In genomic region chr6:54125493-54125892, GRCh38 we compare ENCODE assay signal across 39 cellular contexts. TPM values are rescaled to one million over a fixed set of nuclear protein-coding genes. Genes with fewer than 3 reads are reported as not detected.
"Had no signal": no experiment of that assay in that cellular context is flagged by ENCODE, and none has a peak within 500 bp of the region (broad histone marks: within the 10 kb centered on the region; RNA-seq: fewer than 3 reads in every experiment).

No MANE protein-coding gene starts in this region.

- H3K27ac ChIP-seq: ascending aorta, cardiac muscle cell, WERI-Rb-1 had no signal

- H3K36me3 ChIP-seq: ascending aorta, cardiac muscle cell, WERI-Rb-1 had no signal

- H3K36me3 Mint-ChIP-seq: activated CD8-positive, alpha-beta memory T cell treated with anti-CD3 and anti-CD28 coated beads, Interleukin-2, amount 10 ng/mL, durations not matched to agents 7 days and 5 days; activated naive CD4-positive, alpha-beta T cell treated with anti-CD3 and anti-CD28 coated beads, Interleukin-2, amount 10 ng/mL, durations not matched to agents 7 days and 5 days; activated naive CD4-positive, alpha-beta T cell treated with anti-CD3 and anti-CD28 coated beads, Interleukin-2, amount 50 U/mL, for 24 hours; activated naive CD8-positive, alpha-beta T cell; activated naive CD8-positive, alpha-beta T cell treated with anti-CD3 and anti-CD28 coated beads, Interleukin-2, amount 10 ng/mL, durations not matched to agents 7 days and 5 days; brain had no signal

- H3K27ac Mint-ChIP-seq: activated B cell treated with CpG ODN at 0.5 μM for 24 hours; activated CD4-positive, alpha-beta memory T cell treated with anti-CD3 and anti-CD28 coated beads, Interleukin-2, amount 10 ng/mL, durations not matched to agents 7 days and 5 days; activated CD4-positive, alpha-beta T cell treated with anti-CD3 and anti-CD28 coated beads for 36 hours; activated CD4-positive, alpha-beta T cell treated with anti-CD3 and anti-CD28 coated beads, Interleukin-2, amount 10 ng/mL, durations not matched to agents 7 days and 5 days; activated CD8-positive, alpha-beta memory T cell treated with anti-CD3 and anti-CD28 coated beads, Interleukin-2, amount 10 ng/mL, durations not matched to agents 7 days and 5 days; activated CD8-positive, alpha-beta T cell treated with anti-CD3 and anti-CD28 coated beads, Interleukin-2, amount 10 ng/mL, durations not matched to agents 7 days and 5 days; activated naive CD4-positive, alpha-beta T cell treated with anti-CD3 and anti-CD28 coated beads, Interleukin-2, amount 10 ng/mL, durations not matched to agents 7 days and 5 days; activated naive CD4-positive, alpha-beta T cell treated with anti-CD3 and anti-CD28 coated beads, Interleukin-2, amount 50 U/mL, for 24 hours; activated naive CD8-positive, alpha-beta T cell; activated naive CD8-positive, alpha-beta T cell treated with anti-CD3 and anti-CD28 coated beads, Interleukin-2, amount 10 ng/mL, durations not matched to agents 7 days and 5 days; activated naive CD8-positive, alpha-beta T cell treated with anti-CD3 and anti-CD28 coated beads, Interleukin-2, amount 50 U/mL, for 24 hours; activated T-cell treated with anti-CD3 and anti-CD28 coated beads, Interleukin-2, amount 50 U/mL, for 24 hours; activated T-helper 2 cell treated with anti-CD3 and anti-CD28 coated beads, Interferon-gamma antibody, Interleukin-2, Interleukin-4, amounts not matched to agents 10 μg/mL and 5 μg/mL and 100 μg/mL, durations not matched to agents 14 hours and 24 hours and 36 hours; brain; T-helper 1 cell treated with Interleukin-12 subunit alpha and Interleukin-12 subunit beta and Interleukin-4 antibody, amounts not matched to agents 30 μg/mL and 1 μg/mL, for 36 hours; T-helper 2 cell treated with Interferon-gamma antibody and Interleukin-4, amounts not matched to agents 5 μg/mL and 100 μg/mL, for 36 hours had no signal

- H3K9me3 Mint-ChIP-seq: activated B cell treated with CpG ODN at 0.5 μM for 24 hours; activated CD4-positive, alpha-beta memory T cell treated with anti-CD3 and anti-CD28 coated beads, Interleukin-2, amount 10 ng/mL, durations not matched to agents 7 days and 5 days; activated CD4-positive, alpha-beta T cell treated with anti-CD3 and anti-CD28 coated beads, Interleukin-2, amount 10 ng/mL, durations not matched to agents 7 days and 5 days; activated naive CD4-positive, alpha-beta T cell treated with anti-CD3 and anti-CD28 coated beads, Interleukin-2, amount 10 ng/mL, durations not matched to agents 7 days and 5 days; activated naive CD8-positive, alpha-beta T cell treated with anti-CD3 and anti-CD28 coated beads, Interleukin-2, amount 10 ng/mL, durations not matched to agents 7 days and 5 days; activated naive CD8-positive, alpha-beta T cell treated with anti-CD3 and anti-CD28 coated beads, Interleukin-2, amount 50 U/mL, for 24 hours; activated T-helper 2 cell treated with anti-CD3 and anti-CD28 coated beads, Interferon-gamma antibody, Interleukin-2, Interleukin-4, amounts not matched to agents 10 μg/mL and 5 μg/mL and 100 μg/mL, durations not matched to agents 14 hours and 24 hours and 36 hours; T-helper 1 cell treated with Interleukin-12 subunit alpha and Interleukin-12 subunit beta and Interleukin-4 antibody, amounts not matched to agents 30 μg/mL and 1 μg/mL, for 36 hours; T-helper 2 cell treated with Interferon-gamma antibody and Interleukin-4, amounts not matched to agents 5 μg/mL and 100 μg/mL, for 36 hours had no signal

- H3K4me3 ChIP-seq: ascending aorta, cardiac muscle cell had no signal

- DNase-seq: activated B cell treated with CpG ODN at 0.5 μM for 24 hours; activated CD4-positive, alpha-beta memory T cell treated with anti-CD3 and anti-CD28 coated beads, Interleukin-2, amount 10 ng/mL, durations not matched to agents 7 days and 5 days; activated CD4-positive, alpha-beta T cell treated with anti-CD3 and anti-CD28 coated beads for 1 hour; activated CD4-positive, alpha-beta T cell treated with anti-CD3 and anti-CD28 coated beads for 36 hours; activated CD4-positive, alpha-beta T cell treated with anti-CD3 and anti-CD28 coated beads for 48 hours; activated CD4-positive, alpha-beta T cell treated with anti-CD3 and anti-CD28 coated beads, Interleukin-2, amount 10 ng/mL, durations not matched to agents 7 days and 5 days; activated CD4-positive, alpha-beta T cell treated with anti-CD3 and anti-CD28 coated beads, Interleukin-2, amount 50 U/mL, for 48 hours; activated CD8-positive, alpha-beta memory T cell treated with anti-CD3 and anti-CD28 coated beads for 24 hours; activated CD8-positive, alpha-beta memory T cell treated with anti-CD3 and anti-CD28 coated beads, Interleukin-2, amount 10 ng/mL, durations not matched to agents 7 days and 5 days; activated CD8-positive, alpha-beta memory T cell treated with anti-CD3 and anti-CD28 coated beads, Interleukin-2, amount 50 U/mL, for 48 hours; activated CD8-positive, alpha-beta T cell treated with anti-CD3 and anti-CD28 coated beads, Interleukin-2, amount 10 ng/mL, durations not matched to agents 7 days and 5 days; activated effector memory CD4-positive, alpha-beta T cell treated with Interleukin-2 at 50 U/mL for 16 hours; activated gamma-delta T cell; activated naive CD4-positive, alpha-beta T cell treated with anti-CD3 and anti-CD28 coated beads, Interleukin-2, amount 10 ng/mL, durations not matched to agents 7 days and 5 days; activated naive CD4-positive, alpha-beta T cell treated with Interleukin-2 at 50 U/mL for 16 hours; activated naive CD8-positive, alpha-beta T cell treated with anti-CD3 and anti-CD28 coated beads, Interleukin-2, amount 10 ng/mL, durations not matched to agents 7 days and 5 days; activated naive CD8-positive, alpha-beta T cell treated with anti-CD3 and anti-CD28 coated beads, Interleukin-2, amount 50 U/mL, for 24 hours; activated T-cell treated with anti-CD3 and anti-CD28 coated beads, Interleukin-2, amount 50 U/mL, for 24 hours; activated T-cell treated with anti-CD3 and anti-CD28 coated beads, Interleukin-2, amount 50 U/mL, for 48 hours; amygdala; anterior cingulate cortex; caudate nucleus; cerebellar nuclear complex; T-helper 1 cell; T-helper 2 cell; T-helper 9 cell; WERI-Rb-1 had no signal

- H3K27me3 Mint-ChIP-seq: activated B cell treated with CpG ODN at 0.5 μM for 24 hours; activated CD4-positive, alpha-beta memory T cell treated with anti-CD3 and anti-CD28 coated beads, Interleukin-2, amount 10 ng/mL, durations not matched to agents 7 days and 5 days; activated CD4-positive, alpha-beta T cell treated with anti-CD3 and anti-CD28 coated beads for 36 hours; activated CD4-positive, alpha-beta T cell treated with anti-CD3 and anti-CD28 coated beads, Interleukin-2, amount 10 ng/mL, durations not matched to agents 7 days and 5 days; activated CD8-positive, alpha-beta memory T cell treated with anti-CD3 and anti-CD28 coated beads, Interleukin-2, amount 10 ng/mL, durations not matched to agents 7 days and 5 days; activated naive CD4-positive, alpha-beta T cell treated with anti-CD3 and anti-CD28 coated beads, Interleukin-2, amount 10 ng/mL, durations not matched to agents 7 days and 5 days; activated naive CD8-positive, alpha-beta T cell; activated naive CD8-positive, alpha-beta T cell treated with anti-CD3 and anti-CD28 coated beads, Interleukin-2, amount 10 ng/mL, durations not matched to agents 7 days and 5 days; activated naive CD8-positive, alpha-beta T cell treated with anti-CD3 and anti-CD28 coated beads, Interleukin-2, amount 50 U/mL, for 24 hours; activated T-cell treated with anti-CD3 and anti-CD28 coated beads, Interleukin-2, amount 50 U/mL, for 24 hours; central memory CD8-positive, alpha-beta T cell had no signal

- H3K4me1 Mint-ChIP-seq: activated B cell treated with CpG ODN at 0.5 μM for 24 hours; activated CD4-positive, alpha-beta memory T cell treated with anti-CD3 and anti-CD28 coated beads, Interleukin-2, amount 10 ng/mL, durations not matched to agents 7 days and 5 days; activated CD4-positive, alpha-beta T cell treated with anti-CD3 and anti-CD28 coated beads for 36 hours; activated CD4-positive, alpha-beta T cell treated with anti-CD3 and anti-CD28 coated beads, Interleukin-2, amount 10 ng/mL, durations not matched to agents 7 days and 5 days; activated CD8-positive, alpha-beta memory T cell treated with anti-CD3 and anti-CD28 coated beads, Interleukin-2, amount 10 ng/mL, durations not matched to agents 7 days and 5 days; activated naive CD4-positive, alpha-beta T cell treated with anti-CD3 and anti-CD28 coated beads, Interleukin-2, amount 10 ng/mL, durations not matched to agents 7 days and 5 days; activated naive CD4-positive, alpha-beta T cell treated with anti-CD3 and anti-CD28 coated beads, Interleukin-2, amount 50 U/mL, for 24 hours; activated naive CD8-positive, alpha-beta T cell treated with anti-CD3 and anti-CD28 coated beads, Interleukin-2, amount 10 ng/mL, durations not matched to agents 7 days and 5 days; activated naive CD8-positive, alpha-beta T cell treated with anti-CD3 and anti-CD28 coated beads, Interleukin-2, amount 50 U/mL, for 24 hours; brain; central memory CD8-positive, alpha-beta T cell had no signal

- FAIRE-seq: bronchial epithelial cell, TTC549 had no signal

- ATAC-seq: activated CD4-positive, alpha-beta T cell treated with anti-CD3 and anti-CD28 coated beads for 36 hours; activated CD8-positive, alpha-beta memory T cell treated with anti-CD3 and anti-CD28 coated beads, Interleukin-2, amount 10 ng/mL, durations not matched to agents 7 days and 5 days; activated CD8-positive, alpha-beta T cell treated with anti-CD3 and anti-CD28 coated beads, Interleukin-2, amount 10 ng/mL, durations not matched to agents 7 days and 5 days; activated naive CD8-positive, alpha-beta T cell treated with anti-CD3 and anti-CD28 coated beads, Interleukin-2, amount 50 U/mL, for 24 hours had no signal

- H3K4me1 ChIP-seq: ascending aorta had no signal

- H3K9me3 ChIP-seq: ascending aorta had no signal

- H3K4me3 Mint-ChIP-seq: activated B cell treated with CpG ODN at 0.5 μM for 24 hours; activated CD4-positive, alpha-beta memory T cell treated with anti-CD3 and anti-CD28 coated beads, Interleukin-2, amount 10 ng/mL, durations not matched to agents 7 days and 5 days; activated CD4-positive, alpha-beta T cell treated with anti-CD3 and anti-CD28 coated beads for 36 hours; activated CD4-positive, alpha-beta T cell treated with anti-CD3 and anti-CD28 coated beads, Interleukin-2, amount 10 ng/mL, durations not matched to agents 7 days and 5 days; activated CD8-positive, alpha-beta memory T cell treated with anti-CD3 and anti-CD28 coated beads, Interleukin-2, amount 10 ng/mL, durations not matched to agents 7 days and 5 days; activated CD8-positive, alpha-beta T cell treated with anti-CD3 and anti-CD28 coated beads, Interleukin-2, amount 10 ng/mL, durations not matched to agents 7 days and 5 days; activated naive CD4-positive, alpha-beta T cell treated with anti-CD3 and anti-CD28 coated beads, Interleukin-2, amount 10 ng/mL, durations not matched to agents 7 days and 5 days; activated naive CD4-positive, alpha-beta T cell treated with anti-CD3 and anti-CD28 coated beads, Interleukin-2, amount 50 U/mL, for 24 hours; activated naive CD8-positive, alpha-beta T cell; activated naive CD8-positive, alpha-beta T cell treated with anti-CD3 and anti-CD28 coated beads, Interleukin-2, amount 10 ng/mL, durations not matched to agents 7 days and 5 days; activated naive CD8-positive, alpha-beta T cell treated with anti-CD3 and anti-CD28 coated beads, Interleukin-2, amount 50 U/mL, for 24 hours; activated T-cell treated with anti-CD3 and anti-CD28 coated beads, Interleukin-2, amount 50 U/mL, for 24 hours; brain; central memory CD8-positive, alpha-beta T cell; T-helper 1 cell treated with Interleukin-12 subunit alpha and Interleukin-12 subunit beta and Interleukin-4 antibody, amounts not matched to agents 30 μg/mL and 1 μg/mL, for 36 hours; T-helper 2 cell treated with Interferon-gamma antibody and Interleukin-4, amounts not matched to agents 5 μg/mL and 100 μg/mL, for 36 hours had no signal

- H3K27me3 ChIP-seq: ascending aorta, cardiac muscle cell had no signal

RNA-seq across cellular contexts. Expression of gene MLIP, which starts 14.2 kb away (rescaled TPM):
- total RNA-seq: activated B cell treated with CpG ODN at 0.5 μM for 24 hours; activated CD4-positive, alpha-beta memory T cell treated with anti-CD3 and anti-CD28 coated beads, Interleukin-2, amount 10 ng/mL, durations not matched to agents 7 days and 5 days; activated CD4-positive, alpha-beta T cell treated with anti-CD3 and anti-CD28 coated beads for 36 hours; activated CD4-positive, alpha-beta T cell treated with anti-CD3 and anti-CD28 coated beads, Interleukin-2, amount 10 ng/mL, durations not matched to agents 7 days and 5 days; activated CD8-positive, alpha-beta memory T cell treated with anti-CD3 and anti-CD28 coated beads, Interleukin-2, amount 10 ng/mL, durations not matched to agents 7 days and 5 days; activated CD8-positive, alpha-beta T cell treated with anti-CD3 and anti-CD28 coated beads, Interleukin-2, amount 10 ng/mL, durations not matched to agents 7 days and 5 days; activated naive CD8-positive, alpha-beta T cell treated with anti-CD3 and anti-CD28 coated beads, Interleukin-2, amount 10 ng/mL, durations not matched to agents 7 days and 5 days; activated T-helper 2 cell treated with anti-CD3 and anti-CD28 coated beads, Interferon-gamma antibody, Interleukin-2, Interleukin-4, amounts not matched to agents 10 μg/mL and 5 μg/mL and 100 μg/mL, durations not matched to agents 14 hours and 24 hours and 36 hours; ascending aorta; chondrocyte had no signal
